ENCODE assay signal across 23 cellular contexts in genomic region chrX:98350940-98351339, GRCh38.
DNase-seq lines count a peak whose midpoint lies in the region; ATAC-seq, FAIRE-seq and TF ChIP-seq lines count a peak whose summit lies in the region.
"Had no signal": no experiment of that assay in that cellular context is flagged by ENCODE, and none has a peak within 500 bp of the region (broad histone marks: within the 10 kb centered on the region; RNA-seq: fewer than 3 reads in every experiment).

No MANE protein-coding gene starts in this region.

- H4K20me1 ChIP-seq in neural progenitor cell (ENCODE audit: low read depth): no peaks in the 10 kb centered on the region
- H4K20me1 ChIP-seq: BLaER1 had no signal

- intact Hi-C loops in ascending aorta (cut with DNase I): no loop called here

- no peak overlapping the region for H2AFZ ChIP-seq in neural progenitor cell (replicated peaks)
- H2AFZ ChIP-seq: GM23248 had no signal

- TF ChIP-seq CTCF in neural progenitor cell (IDR thresholded peaks at IDR 0.05): no peak
- TF ChIP-seq CTCF in ascending aorta (IDR thresholded peaks at IDR 0.05): no peak

- H3K4me1 Mint-ChIP-seq in neural progenitor cell: peaks cover 10% of the 10 kb centered on the region
- H3K4me1 Mint-ChIP-seq: B cell; CD4-positive, CD25-positive, alpha-beta regulatory T cell had no signal

- H3K27ac ChIP-seq in neural progenitor cell (peak overlapping the region; percentile 91), ascending aorta (no peak overlapping the region)
- H3K27ac ChIP-seq: 22Rv1, BLaER1, C4-2B, GM23248 had no signal

- no peak overlapping the region for H3K4me3 Mint-ChIP-seq in neural progenitor cell
- H3K4me3 Mint-ChIP-seq: B cell; CD4-positive, CD25-positive, alpha-beta regulatory T cell; CD8-positive, alpha-beta T cell had no signal

- H3K27ac Mint-ChIP-seq in neural progenitor cell: no peak overlapping the region
- H3K27ac Mint-ChIP-seq in activated naive CD4-positive, alpha-beta T cell treated with anti-CD3 and anti-CD28 coated beads, Interleukin-2, amount 50 U/mL, for 72 hours: no peak overlapping the region
- H3K27ac Mint-ChIP-seq: B cell; CD4-positive, CD25-positive, alpha-beta regulatory T cell; CD8-positive, alpha-beta T cell had no signal

- H3F3A ChIP-seq in neural progenitor cell (ENCODE audit: low read depth): peaks cover 39% of the 10 kb centered on the region

- peaks cover 11% of the 10 kb centered on the region for H3K4me1 ChIP-seq in HAP-1
- H3K4me1 ChIP-seq in NT2/D1 (ENCODE audit: insufficient read depth, insufficient read length): no peaks in the 10 kb centered on the region
- H3K4me1 ChIP-seq in neural progenitor cell: peaks cover 36% of the 10 kb centered on the region
- no peaks in the 10 kb centered on the region for H3K4me1 ChIP-seq in ascending aorta
- H3K4me1 ChIP-seq: BLaER1, Caco-2 had no signal

- H3K4me3 ChIP-seq in HAP-1 (no peak overlapping the region), NT2/D1 (ENCODE audit: insufficient read length, low read depth) (no peak overlapping the region), neural progenitor cell (no peak overlapping the region), ascending aorta (no peak overlapping the region)
- H3K4me3 ChIP-seq: BLaER1, GM12878, GM23248 had no signal

- H3K4me2 ChIP-seq in neural progenitor cell: peak overlapping the region; percentile 64
- H3K4me2 ChIP-seq: BLaER1 had no signal

- no peak for ATAC-seq in activated naive CD4-positive, alpha-beta T cell treated with anti-CD3 and anti-CD28 coated beads, Interleukin-2, amount 50 U/mL, for 72 hours
- ATAC-seq: CD8-positive, alpha-beta T cell; GM12878 had no signal

- no peaks in the 10 kb centered on the region for H3K36me3 Mint-ChIP-seq in neural progenitor cell
- no peaks in the 10 kb centered on the region for H3K36me3 Mint-ChIP-seq in activated naive CD4-positive, alpha-beta T cell treated with anti-CD3 and anti-CD28 coated beads, Interleukin-2, amount 50 U/mL, for 72 hours
- H3K36me3 Mint-ChIP-seq: CD4-positive, CD25-positive, alpha-beta regulatory T cell; CD8-positive, alpha-beta T cell had no signal

- no peaks in the 10 kb centered on the region for H3K79me2 ChIP-seq in neural progenitor cell (ENCODE audit: low read depth)

- FAIRE-seq in urothelium cell line (lab: Jason Lieb, UNC): no peak
- FAIRE-seq: A204.1, GM12878, GM19239 had no signal

- H3K27me3 ChIP-seq in HAP-1 (ENCODE audit: low read depth): no peaks in the 10 kb centered on the region
- H3K27me3 ChIP-seq in NT2/D1 (ENCODE audit: insufficient read depth, insufficient read length): no peaks in the 10 kb centered on the region
- no peaks in the 10 kb centered on the region for H3K27me3 ChIP-seq in neural progenitor cell
- no peaks in the 10 kb centered on the region for H3K27me3 ChIP-seq in ascending aorta

- H3K36me3 ChIP-seq in HAP-1 (replicated peaks) (no peaks in the 10 kb centered on the region), NT2/D1 (ENCODE audit: insufficient read depth, insufficient read length, low read length) (no peaks in the 10 kb centered on the region), neural progenitor cell (peaks cover 27% of the 10 kb centered on the region), ascending aorta (no peaks in the 10 kb centered on the region)
- H3K36me3 ChIP-seq: BLaER1 had no signal

- in situ Hi-C loops in HAP-1 (cut with MboI; ENCODE audit: low sequenced_read_pairs): no loop called here

- H3K27me3 Mint-ChIP-seq in neural progenitor cell (ENCODE audit: insufficient read depth, low read depth): no peaks in the 10 kb centered on the region
- H3K27me3 Mint-ChIP-seq: B cell; CD4-positive, CD25-positive, alpha-beta regulatory T cell had no signal

- DNase-seq in ELF-1 (ENCODE audit: low read depth, low spot score): peak; percentile 22
- peak; percentile 29 to 71 for DNase-seq in HAP-1 (ENCODE audit: low spot score in 2 of 2)
- DNase-seq in NT2/D1 (ENCODE audit: low read depth, low spot score): peak; percentile 42
- peak; percentile 88 for DNase-seq in neural progenitor cell (ENCODE audit: low spot score)
- no peak for DNase-seq in urothelium cell line (ENCODE audit: low spot score)
- DNase-seq in activated naive CD4-positive, alpha-beta T cell treated with anti-CD3 and anti-CD28 coated beads, Interleukin-2, amount 50 U/mL, for 72 hours (ENCODE audit: low spot score in 2 of 2): no peak
- DNase-seq in stimulated activated CD4-positive, alpha-beta T cell treated with anti-CD3 and anti-CD28 coated beads, Interleukin-12 subunit alpha, Interleukin-12 subunit beta, amount 100 ng/mL, for 4 hours: no peak
- DNase-seq in ascending aorta (ENCODE audit: low spot score in 2 of 2): no peak
- DNase-seq: Caco-2; CD4-positive, CD25-positive, alpha-beta regulatory T cell; CD8-positive, alpha-beta T cell; DMS153; DND-41; GDM1; GM23248; HCEC 1CT had no signal

- peaks cover 16% of the 10 kb centered on the region for H3K9me3 Mint-ChIP-seq in neural progenitor cell
- H3K9me3 Mint-ChIP-seq in activated naive CD4-positive, alpha-beta T cell treated with anti-CD3 and anti-CD28 coated beads, Interleukin-2, amount 50 U/mL, for 72 hours: no peaks in the 10 kb centered on the region
- H3K9me3 Mint-ChIP-seq: CD8-positive, alpha-beta T cell had no signal

- H3K9ac ChIP-seq in NT2/D1 (ENCODE audit: insufficient read length, low read depth) (no peak overlapping the region), neural progenitor cell (no peak overlapping the region)
- H3K9ac ChIP-seq: BLaER1, GM23248 had no signal

- no peaks in the 10 kb centered on the region for H3K9me3 ChIP-seq in HAP-1
- no peaks in the 10 kb centered on the region for H3K9me3 ChIP-seq in NT2/D1 (ENCODE audit: insufficient read depth, low read length)
- H3K9me3 ChIP-seq in neural progenitor cell (ENCODE audit: low read depth): peaks cover 13% of the 10 kb centered on the region
- no peaks in the 10 kb centered on the region for H3K9me3 ChIP-seq in ascending aorta
- H3K9me3 ChIP-seq: BLaER1, Caco-2 had no signal

Comparison
In these comparisons a context has a peak if more than half of its experiments do, and no peak if none do; other contexts are left out.
1. DNase-seq: peak in ELF-1 (single experiment), HAP-1 (2 of 2), NT2/D1 (single experiment) and neural progenitor cell (single experiment); none in urothelium cell line (single experiment), activated naive CD4-positive, alpha-beta T cell treated with anti-CD3 and anti-CD28 coated beads, Interleukin-2, amount 50 U/mL, for 72 hours (0 of 2), stimulated activated CD4-positive, alpha-beta T cell treated with anti-CD3 and anti-CD28 coated beads, Interleukin-12 subunit alpha, Interleukin-12 subunit beta, amount 100 ng/mL, for 4 hours (single experiment) and ascending aorta (0 of 2).